1 cellular context compared by ENCODE assay signal in the genomic region with DNA sequence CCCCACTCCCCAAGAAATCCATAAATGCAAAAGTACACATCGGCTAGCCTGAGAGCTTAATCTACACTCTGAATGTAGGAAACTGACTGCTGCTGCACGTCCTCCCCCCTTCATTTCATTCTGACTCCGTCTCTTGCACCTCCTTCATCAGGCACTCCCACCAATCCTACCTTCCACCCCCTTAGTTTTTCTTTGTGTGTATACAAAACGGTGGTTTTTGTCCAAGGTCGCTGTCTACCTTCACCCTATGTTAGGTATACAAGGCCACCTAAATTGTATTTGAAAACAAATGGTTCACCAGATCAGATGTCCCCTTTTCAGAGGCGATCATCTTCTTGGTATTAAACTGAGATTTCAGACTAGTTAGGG.
TF ChIP-seq lines count a peak whose summit lies in the region.

No MANE protein-coding gene starts in this region.

TF ChIP-seq in HCT116, 20 proteins besides CTCF, POLR2A, EP300 and RAD21 (continued from another document):
- TF ChIP-seq, protein P1, sequence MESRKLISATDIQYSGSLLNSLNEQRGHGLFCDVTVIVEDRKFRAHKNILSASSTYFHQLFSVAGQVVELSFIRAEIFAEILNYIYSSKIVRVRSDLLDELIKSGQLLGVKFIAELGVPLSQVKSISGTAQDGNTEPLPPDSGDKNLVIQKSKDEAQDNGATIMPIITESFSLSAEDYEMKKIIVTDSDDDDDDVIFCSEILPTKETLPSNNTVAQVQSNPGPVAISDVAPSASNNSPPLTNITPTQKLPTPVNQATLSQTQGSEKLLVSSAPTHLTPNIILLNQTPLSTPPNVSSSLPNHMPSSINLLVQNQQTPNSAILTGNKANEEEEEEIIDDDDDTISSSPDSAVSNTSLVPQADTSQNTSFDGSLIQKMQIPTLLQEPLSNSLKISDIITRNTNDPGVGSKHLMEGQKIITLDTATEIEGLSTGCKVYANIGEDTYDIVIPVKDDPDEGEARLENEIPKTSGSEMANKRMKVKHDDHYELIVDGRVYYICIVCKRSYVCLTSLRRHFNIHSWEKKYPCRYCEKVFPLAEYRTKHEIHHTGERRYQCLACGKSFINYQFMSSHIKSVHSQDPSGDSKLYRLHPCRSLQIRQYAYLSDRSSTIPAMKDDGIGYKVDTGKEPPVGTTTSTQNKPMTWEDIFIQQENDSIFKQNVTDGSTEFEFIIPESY (IDR thresholded peaks at IDR 0.05; ENCODE audit: extremely low read depth, insufficient replicate concordance, low read length) = no peak
- no peak for TF ChIP-seq ZNF274 (IDR thresholded peaks at IDR 0.05; ENCODE audit: low read depth, low read length)
- TF ChIP-seq, protein P2, sequence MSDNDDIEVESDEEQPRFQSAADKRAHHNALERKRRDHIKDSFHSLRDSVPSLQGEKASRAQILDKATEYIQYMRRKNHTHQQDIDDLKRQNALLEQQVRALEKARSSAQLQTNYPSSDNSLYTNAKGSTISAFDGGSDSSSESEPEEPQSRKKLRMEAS (IDR thresholded peaks at IDR 0.05) = no peak
- TF ChIP-seq SIN3A (IDR thresholded peaks at IDR 0.05; ENCODE audit: low read depth) = no peak
- TF ChIP-seq CEBPB (IDR thresholded peaks at IDR 0.05; ENCODE audit: low read depth) = no peak
- no peak for TF ChIP-seq FOSL1 (IDR thresholded peaks at IDR 0.05; ENCODE audit: low read depth)
- no peak for TF ChIP-seq SRF (IDR thresholded peaks at IDR 0.05; ENCODE audit: low read depth)
- no peak for TF ChIP-seq ZFX (IDR thresholded peaks at IDR 0.05)
- no peak for TF ChIP-seq EZH2phosphoT487 (IDR thresholded peaks at IDR 0.05; ENCODE audit: borderline replicate concordance)
- no peak for TF ChIP-seq ELF1 (IDR thresholded peaks at IDR 0.05; ENCODE audit: borderline replicate concordance, low read depth)
- TF ChIP-seq POLR2AphosphoS5 (IDR thresholded peaks at IDR 0.05; ENCODE audit: low read depth, low read length) = no peak
- TF ChIP-seq EZH2 (IDR thresholded peaks at IDR 0.05) = no peak
- TF ChIP-seq REST (IDR thresholded peaks at IDR 0.05; ENCODE audit: low read depth) = no peak
- no peak for TF ChIP-seq JUND (IDR thresholded peaks at IDR 0.05)
